In the genomic region with DNA sequence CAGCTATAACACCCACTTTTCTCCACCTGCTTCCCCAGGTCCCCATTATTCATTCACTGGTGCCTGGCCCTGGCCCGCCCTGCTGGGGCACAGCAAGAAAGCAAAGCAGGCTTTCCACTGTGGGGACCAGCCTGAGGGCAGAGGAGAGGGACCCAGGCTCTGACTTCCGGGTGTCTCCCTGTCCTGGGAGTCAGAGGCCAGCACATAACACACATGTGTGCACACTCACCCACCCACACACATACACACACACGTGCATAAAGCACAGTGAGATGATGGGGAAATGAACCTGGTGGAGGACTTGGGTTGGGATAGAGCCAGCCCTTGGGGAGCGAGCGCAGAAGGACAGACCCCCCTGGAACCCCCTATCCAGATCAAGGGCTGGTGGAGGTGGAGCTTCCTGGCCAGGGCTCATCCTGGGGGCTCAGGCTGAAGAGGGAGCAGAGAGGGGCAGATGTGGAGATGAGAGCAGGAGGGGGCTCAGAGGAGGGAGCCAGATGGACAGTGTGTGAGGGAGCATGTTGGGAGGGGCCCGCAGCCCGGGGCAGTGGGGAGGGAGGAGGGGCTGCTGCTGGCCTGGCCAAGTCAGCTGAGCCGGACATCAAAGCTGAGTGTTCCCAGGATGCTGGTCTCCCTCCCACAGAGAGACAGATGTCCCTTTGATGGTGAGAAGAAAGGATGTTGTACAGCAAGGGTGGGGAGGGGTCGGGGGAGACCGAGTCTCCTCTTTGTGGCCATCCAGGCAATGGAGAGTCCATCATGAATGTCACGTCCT, we compare ENCODE assay signal across 1 cellular context.
TF ChIP-seq lines count a peak whose summit lies in the region.

No MANE protein-coding gene starts in this region.

TF ChIP-seq in WTC11, 78 proteins besides CTCF, POLR2A, EP300 and RAD21:
- TF ChIP-seq, protein P1, sequence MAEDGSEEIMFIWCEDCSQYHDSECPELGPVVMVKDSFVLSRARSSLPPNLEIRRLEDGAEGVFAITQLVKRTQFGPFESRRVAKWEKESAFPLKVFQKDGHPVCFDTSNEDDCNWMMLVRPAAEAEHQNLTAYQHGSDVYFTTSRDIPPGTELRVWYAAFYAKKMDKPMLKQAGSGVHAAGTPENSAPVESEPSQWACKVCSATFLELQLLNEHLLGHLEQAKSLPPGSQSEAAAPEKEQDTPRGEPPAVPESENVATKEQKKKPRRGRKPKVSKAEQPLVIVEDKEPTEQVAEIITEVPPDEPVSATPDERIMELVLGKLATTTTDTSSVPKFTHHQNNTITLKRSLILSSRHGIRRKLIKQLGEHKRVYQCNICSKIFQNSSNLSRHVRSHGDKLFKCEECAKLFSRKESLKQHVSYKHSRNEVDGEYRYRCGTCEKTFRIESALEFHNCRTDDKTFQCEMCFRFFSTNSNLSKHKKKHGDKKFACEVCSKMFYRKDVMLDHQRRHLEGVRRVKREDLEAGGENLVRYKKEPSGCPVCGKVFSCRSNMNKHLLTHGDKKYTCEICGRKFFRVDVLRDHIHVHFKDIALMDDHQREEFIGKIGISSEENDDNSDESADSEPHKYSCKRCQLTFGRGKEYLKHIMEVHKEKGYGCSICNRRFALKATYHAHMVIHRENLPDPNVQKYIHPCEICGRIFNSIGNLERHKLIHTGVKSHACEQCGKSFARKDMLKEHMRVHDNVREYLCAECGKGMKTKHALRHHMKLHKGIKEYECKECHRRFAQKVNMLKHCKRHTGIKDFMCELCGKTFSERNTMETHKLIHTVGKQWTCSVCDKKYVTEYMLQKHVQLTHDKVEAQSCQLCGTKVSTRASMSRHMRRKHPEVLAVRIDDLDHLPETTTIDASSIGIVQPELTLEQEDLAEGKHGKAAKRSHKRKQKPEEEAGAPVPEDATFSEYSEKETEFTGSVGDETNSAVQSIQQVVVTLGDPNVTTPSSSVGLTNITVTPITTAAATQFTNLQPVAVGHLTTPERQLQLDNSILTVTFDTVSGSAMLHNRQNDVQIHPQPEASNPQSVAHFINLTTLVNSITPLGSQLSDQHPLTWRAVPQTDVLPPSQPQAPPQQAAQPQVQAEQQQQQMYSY (CRISPR knock-in tag; IDR thresholded peaks at IDR 0.05): no peak
- TF ChIP-seq TCF7 (CRISPR knock-in tag; IDR thresholded peaks at IDR 0.05; ENCODE audit: low read depth): no peak
- no peak for TF ChIP-seq SOX15 (CRISPR knock-in tag; IDR thresholded peaks at IDR 0.05)
- no peak for TF ChIP-seq IRF2 (CRISPR knock-in tag; IDR thresholded peaks at IDR 0.05; ENCODE audit: borderline replicate concordance, low read depth)
- no peak for TF ChIP-seq ZNF121 (CRISPR knock-in tag; IDR thresholded peaks at IDR 0.05)
- TF ChIP-seq, protein P2, sequence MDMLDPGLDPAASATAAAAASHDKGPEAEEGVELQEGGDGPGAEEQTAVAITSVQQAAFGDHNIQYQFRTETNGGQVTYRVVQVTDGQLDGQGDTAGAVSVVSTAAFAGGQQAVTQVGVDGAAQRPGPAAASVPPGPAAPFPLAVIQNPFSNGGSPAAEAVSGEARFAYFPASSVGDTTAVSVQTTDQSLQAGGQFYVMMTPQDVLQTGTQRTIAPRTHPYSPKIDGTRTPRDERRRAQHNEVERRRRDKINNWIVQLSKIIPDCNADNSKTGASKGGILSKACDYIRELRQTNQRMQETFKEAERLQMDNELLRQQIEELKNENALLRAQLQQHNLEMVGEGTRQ (CRISPR knock-in tag; IDR thresholded peaks at IDR 0.05): no peak
- TF ChIP-seq ATF1 (CRISPR knock-in tag; IDR thresholded peaks at IDR 0.05): no peak
- no peak for TF ChIP-seq NFATC4 (CRISPR knock-in tag; IDR thresholded peaks at IDR 0.05)
- TF ChIP-seq, protein P3, sequence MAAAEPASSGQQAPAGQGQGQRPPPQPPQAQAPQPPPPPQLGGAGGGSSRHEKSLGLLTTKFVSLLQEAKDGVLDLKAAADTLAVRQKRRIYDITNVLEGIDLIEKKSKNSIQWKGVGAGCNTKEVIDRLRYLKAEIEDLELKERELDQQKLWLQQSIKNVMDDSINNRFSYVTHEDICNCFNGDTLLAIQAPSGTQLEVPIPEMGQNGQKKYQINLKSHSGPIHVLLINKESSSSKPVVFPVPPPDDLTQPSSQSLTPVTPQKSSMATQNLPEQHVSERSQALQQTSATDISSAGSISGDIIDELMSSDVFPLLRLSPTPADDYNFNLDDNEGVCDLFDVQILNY (CRISPR knock-in tag; IDR thresholded peaks at IDR 0.05): no peak
- TF ChIP-seq ELF4 (CRISPR knock-in tag; IDR thresholded peaks at IDR 0.05; ENCODE audit: low read depth): no peak
- no peak for TF ChIP-seq NFE2L1 (CRISPR knock-in tag; IDR thresholded peaks at IDR 0.05)
- no peak for TF ChIP-seq GABPB1 (CRISPR knock-in tag; IDR thresholded peaks at IDR 0.05)
- TF ChIP-seq, protein P4, sequence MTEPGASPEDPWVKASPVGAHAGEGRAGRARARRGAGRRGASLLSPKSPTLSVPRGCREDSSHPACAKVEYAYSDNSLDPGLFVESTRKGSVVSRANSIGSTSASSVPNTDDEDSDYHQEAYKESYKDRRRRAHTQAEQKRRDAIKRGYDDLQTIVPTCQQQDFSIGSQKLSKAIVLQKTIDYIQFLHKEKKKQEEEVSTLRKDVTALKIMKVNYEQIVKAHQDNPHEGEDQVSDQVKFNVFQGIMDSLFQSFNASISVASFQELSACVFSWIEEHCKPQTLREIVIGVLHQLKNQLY (CRISPR knock-in tag; IDR thresholded peaks at IDR 0.05): no peak
- TF ChIP-seq HMGA2 (CRISPR knock-in tag; IDR thresholded peaks at IDR 0.05): no peak
